Comparison of ENCODE assay signal across 23 cellular contexts in the genomic region with DNA sequence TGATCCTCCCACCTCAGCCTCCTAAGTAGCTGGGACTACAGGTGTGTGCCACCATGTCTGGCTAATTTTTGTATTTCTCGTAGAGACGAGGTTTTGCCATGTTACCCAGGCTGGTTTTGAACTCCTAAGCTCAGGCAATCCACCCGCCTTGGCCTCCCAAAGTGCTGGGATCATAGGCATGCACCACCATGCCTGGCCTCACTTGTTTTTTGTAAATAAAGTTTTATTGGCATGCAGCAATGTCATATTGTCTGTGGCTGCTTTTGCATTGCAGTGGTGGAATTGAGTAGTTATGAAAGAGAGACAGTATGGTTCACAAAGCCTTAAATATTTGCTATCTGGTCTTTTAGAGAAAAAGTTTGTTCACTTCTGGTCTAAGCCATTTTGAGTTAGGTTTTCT.
"Had no signal": no experiment of that assay in that cellular context is flagged by ENCODE, and none has a peak within 500 bp of the region (broad histone marks: within the 10 kb centered on the region; RNA-seq: fewer than 3 reads in every experiment).

No MANE protein-coding gene starts in this region.

- H3K9me3 Mint-ChIP-seq: activated CD4-positive, alpha-beta T cell treated with anti-CD3 and anti-CD28 coated beads, Interleukin-2, amount 10 ng/mL, durations not matched to agents 24 days and 14 days; activated naive CD4-positive, alpha-beta T cell treated with anti-CD3 and anti-CD28 coated beads for 36 hours; activated naive CD8-positive, alpha-beta T cell treated with anti-CD3 and anti-CD28 coated beads, Interleukin-2, amount 10 ng/mL, durations not matched to agents 7 days and 5 days; activated T-cell treated with anti-CD3 and anti-CD28 coated beads, Interleukin-2, amount 50 U/mL, for 4 hours; activated T-helper 1 cell treated with anti-CD3 and anti-CD28 coated beads, Interleukin-12 subunit alpha, Interleukin-12 subunit beta, Interleukin-2, Interleukin-4 antibody, amounts not matched to agents 30 ng/mL and 10 ng/mL and 1 ng/mL, durations not matched to agents 14 hours and 24 hours and 36 hours; T-helper 2 cell treated with Interferon-gamma antibody and Interleukin-4, amounts not matched to agents 5 μg/mL and 100 μg/mL, for 36 hours had no signal

- H3K4me3 ChIP-seq: adrenal gland, PC-9 had no signal

- H3K4me3 Mint-ChIP-seq: activated CD4-positive, alpha-beta T cell treated with anti-CD3 and anti-CD28 coated beads, Interleukin-2, amount 10 ng/mL, durations not matched to agents 24 days and 14 days; activated naive CD4-positive, alpha-beta T cell treated with anti-CD3 and anti-CD28 coated beads for 36 hours; activated T-cell treated with anti-CD3 and anti-CD28 coated beads, Interleukin-2, amount 50 U/mL, for 4 hours; activated T-helper 1 cell treated with anti-CD3 and anti-CD28 coated beads, Interleukin-12 subunit alpha, Interleukin-12 subunit beta, Interleukin-2, Interleukin-4 antibody, amounts not matched to agents 30 ng/mL and 10 ng/mL and 1 ng/mL, durations not matched to agents 14 hours and 24 hours and 36 hours; brain; T-helper 2 cell treated with Interferon-gamma antibody and Interleukin-4, amounts not matched to agents 5 μg/mL and 100 μg/mL, for 36 hours had no signal

- H3K27ac Mint-ChIP-seq: brain; T-helper 2 cell treated with Interferon-gamma antibody and Interleukin-4, amounts not matched to agents 5 μg/mL and 100 μg/mL, for 36 hours had no signal

- H3K4me2 ChIP-seq: PC-9 had no signal

- H3K36me3 ChIP-seq: adrenal gland had no signal

- H2AFZ ChIP-seq: PC-9 had no signal

- ATAC-seq: Right ventricle myocardium inferior had no signal

- H3K27me3 Mint-ChIP-seq: activated CD4-positive, alpha-beta T cell treated with anti-CD3 and anti-CD28 coated beads, Interleukin-2, amount 10 ng/mL, durations not matched to agents 24 days and 14 days; activated naive CD8-positive, alpha-beta T cell treated with anti-CD3 and anti-CD28 coated beads, Interleukin-2, amount 10 ng/mL, durations not matched to agents 7 days and 5 days; brain had no signal

- H3K27ac ChIP-seq: adrenal gland, PC-9, RWPE1 had no signal

- H3K27me3 ChIP-seq: adrenal gland had no signal

- DNase-seq: activated naive CD8-positive, alpha-beta T cell treated with anti-CD3 and anti-CD28 coated beads, Interleukin-2, amount 10 ng/mL, durations not matched to agents 7 days and 5 days; activated T-cell treated with anti-CD3 and anti-CD28 coated beads for 4 hours; adrenal gland; caudate nucleus; cerebellar nuclear complex; KG1; NCI-H1092; NCI-H1436 treated with DMSO at 0.1 percent for 48 hours; NCI-H1694 treated with DMSO at 0.1 percent for 48 hours; NCI-H2029; NCI-H345; NCI-H510A; NCI-H526; NCI-H748 treated with DMSO at 0.1 percent for 48 hours; PC-9 had no signal

- H3K9me3 ChIP-seq: adrenal gland had no signal
